1 cellular context compared by ENCODE assay signal in genomic region chr14:105448706-105449111, GRCh38.
A peak's percentile ranks its signal among the peaks of the same experiment; 100 is the strongest.
TF ChIP-seq lines count a peak whose summit lies in the region.

No MANE protein-coding gene starts in this region.

TF ChIP-seq in H1, 55 proteins besides CTCF, POLR2A, EP300 and RAD21 (continued from another document):
- TF ChIP-seq RNF2 (IDR thresholded peaks at IDR 0.05; ENCODE audit: borderline replicate concordance, low read depth, low read length, missing control alignments, poor library complexity, severe bottlenecking) (no peak), GABPA (IDR thresholded peaks at IDR 0.05; ENCODE audit: borderline replicate concordance, insufficient read depth, low read length) (peak; percentile 85; the same call in 1 of the 2 replicates), EGR1 (IDR thresholded peaks at IDR 0.05; ENCODE audit: borderline replicate concordance, low read depth, low read length) (0 out of 2 replicates have a peak, but pooled peaks have one; percentile 7), KDM4A (IDR thresholded peaks at IDR 0.05; ENCODE audit: low read depth, low read length, severe bottlenecking) (no peak)
